10 cellular contexts compared by ENCODE assay signal in the genomic region with DNA sequence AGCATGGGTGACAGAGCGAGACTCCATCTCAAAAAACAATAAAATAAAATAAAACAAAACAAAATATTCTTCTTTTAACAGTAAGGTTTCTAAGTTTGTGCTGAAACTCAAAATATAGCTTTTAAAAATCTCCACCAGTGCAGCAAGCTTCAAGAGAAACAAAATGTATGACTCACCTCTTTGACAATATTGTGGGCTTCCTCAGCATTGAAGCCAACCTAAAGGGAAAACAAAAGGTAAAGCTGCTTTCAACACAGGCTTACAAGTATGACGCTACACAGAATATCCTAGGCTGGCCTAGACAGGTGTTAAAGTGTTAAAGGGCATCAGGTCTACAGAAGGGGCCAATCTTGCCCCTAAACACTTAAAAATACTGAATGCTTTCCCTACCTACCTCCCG. TPM values are rescaled to one million over a fixed set of nuclear protein-coding genes. Genes with fewer than 3 reads are reported as not detected.
DNase-seq lines count a peak whose midpoint lies in the region; ATAC-seq and TF ChIP-seq lines count a peak whose summit lies in the region.
"Had no signal": no experiment of that assay in that cellular context is flagged by ENCODE, and none has a peak within 500 bp of the region (broad histone marks: within the 10 kb centered on the region; RNA-seq: fewer than 3 reads in every experiment).

No MANE protein-coding gene starts in this region.

- H3K27me3 ChIP-seq in GM23248 (replicated peaks; ENCODE audit: insufficient read depth) (no peaks in the 10 kb centered on the region), endodermal cell (ENCODE audit: control insufficient read depth, insufficient read depth, low read length, poor library complexity, severe bottlenecking) (peaks cover 45% of the 10 kb centered on the region), trophoblast cell (ENCODE audit: insufficient read depth, low read length) (no peaks in the 10 kb centered on the region)

- no peak overlapping the region for H3K4ac ChIP-seq in trophoblast cell (ENCODE audit: low read depth, low read length)

- 0 out of 2 replicates have a peak overlapping the region, but pooled peaks have one; percentile 52 for H3K27ac ChIP-seq in GM23248
- no peak overlapping the region for H3K27ac ChIP-seq in endodermal cell (ENCODE audit: low read depth, low read length)
- H3K27ac ChIP-seq in trophoblast cell (ENCODE audit: low read depth, low read length): no peak overlapping the region

- H2AFZ ChIP-seq in GM23248 (no peak overlapping the region), trophoblast cell (ENCODE audit: insufficient read depth, low read length, poor library complexity) (no peak overlapping the region)

- no peak overlapping the region for H3K27ac Mint-ChIP-seq in endodermal cell

- 0 out of 2 replicates have a peak, but pooled peaks cover 3% of the 10 kb centered on the region for H3K4me1 ChIP-seq in GM23248 (ENCODE audit: insufficient read depth)
- no peaks in the 10 kb centered on the region for H3K4me1 ChIP-seq in endodermal cell (ENCODE audit: control insufficient read depth, insufficient read depth, low read length)
- peaks cover 0 to 2% of the 10 kb centered on the region in 2 experiments for H3K4me1 ChIP-seq in trophoblast cell (ENCODE audit: control insufficient read depth in 1 of 2, insufficient read depth in 2 of 2, low read length in 2 of 2)

- no peak overlapping the region for H4K8ac ChIP-seq in trophoblast cell (ENCODE audit: low read depth, low read length)

- H3K9me3 ChIP-seq in GM23248 (ENCODE audit: low read depth): no peaks in the 10 kb centered on the region
- no peaks in the 10 kb centered on the region for H3K9me3 ChIP-seq in endodermal cell (ENCODE audit: control insufficient read depth, low read length)
- H3K9me3 ChIP-seq in trophoblast cell (ENCODE audit: insufficient read depth, low read depth, low read length): no peaks in the 10 kb centered on the region

- H3K36me3 ChIP-seq in GM23248 (ENCODE audit: low read depth) (no peaks in the 10 kb centered on the region), endodermal cell (ENCODE audit: control insufficient read depth, insufficient read depth, low read length) (no peaks in the 10 kb centered on the region), trophoblast cell (ENCODE audit: control insufficient read depth in 1 of 2, insufficient read depth in 2 of 2, low read length in 2 of 2) (no peaks in the 10 kb centered on the region)
- H3K36me3 ChIP-seq: WERI-Rb-1 had no signal

- peak overlapping the region; percentile 58 for H3K4me3 Mint-ChIP-seq in endodermal cell

- no peak for TF ChIP-seq CTCF in endodermal cell (conservative IDR thresholded peaks at IDR 0.05)

- peak overlapping the region; percentile 84 for H3K4me3 ChIP-seq in GM23248
- no peak overlapping the region for H3K4me3 ChIP-seq in endodermal cell (ENCODE audit: low read length)
- H3K4me3 ChIP-seq in trophoblast cell (ENCODE audit: low read depth, low read length): no peak overlapping the region

- H3K4me1 Mint-ChIP-seq in endodermal cell: peaks cover 1% of the 10 kb centered on the region

- H3K36me3 Mint-ChIP-seq in endodermal cell (ENCODE audit: low read depth): peaks cover 2% of the 10 kb centered on the region

- H4K12ac ChIP-seq in trophoblast cell (ENCODE audit: low read depth, low read length): no peak overlapping the region

- H3K79me2 ChIP-seq in GM23248 (ENCODE audit: insufficient read depth) (no peaks in the 10 kb centered on the region), trophoblast cell (ENCODE audit: control insufficient read depth, insufficient read depth, low read length, poor library complexity) (no peaks in the 10 kb centered on the region)

- H2BK5ac ChIP-seq in trophoblast cell (ENCODE audit: low read depth, low read length, poor library complexity): no peak overlapping the region

- peaks cover 24% of the 10 kb centered on the region for H3K27me3 Mint-ChIP-seq in endodermal cell (ENCODE audit: insufficient read depth)

- no peak overlapping the region for H2AK5ac ChIP-seq in trophoblast cell (ENCODE audit: low read length)

- H3K9me2 ChIP-seq in GM23248 (ENCODE audit: insufficient read depth): no peaks in the 10 kb centered on the region

- H3K18ac ChIP-seq in trophoblast cell (ENCODE audit: low read length): no peak overlapping the region

- in situ Hi-C loops in GM23248 (cut with MboI): no loop called here

- H4K91ac ChIP-seq in trophoblast cell (ENCODE audit: low read depth, low read length): no peak overlapping the region

- H3K14ac ChIP-seq in trophoblast cell (ENCODE audit: low read length): no peak overlapping the region

- H2BK120ac ChIP-seq in trophoblast cell (ENCODE audit: insufficient read depth, low read length, poor library complexity): no peak overlapping the region

- no peak for ATAC-seq in HG02571 (IDR thresholded peaks at IDR 0.05; ENCODE audit: unreplicated experiment)
- no peak for ATAC-seq in GM21390 (IDR thresholded peaks at IDR 0.05; ENCODE audit: unreplicated experiment)

- peaks cover 34% of the 10 kb centered on the region for H3K9me3 Mint-ChIP-seq in endodermal cell

- H3K9ac ChIP-seq in GM23248 (peak overlapping the region; percentile 91; the same call in 1 of the 2 replicates), endodermal cell (ENCODE audit: extremely low read depth, low read length, poor library complexity, severe bottlenecking) (no peak overlapping the region), trophoblast cell (ENCODE audit: low read length) (no peak overlapping the region)

- H3K4me2 ChIP-seq in GM23248 (ENCODE audit: unreplicated experiment) (peak overlapping the region; percentile 73), trophoblast cell (ENCODE audit: low read length) (peak overlapping the region; percentile 36)

- H2BK12ac ChIP-seq in trophoblast cell (ENCODE audit: low read length): no peak overlapping the region

- no peaks in the 10 kb centered on the region for H4K20me1 ChIP-seq in GM23248 (ENCODE audit: insufficient read depth)

- no peaks in the 10 kb centered on the region for H3F3A ChIP-seq in GM23248 (ENCODE audit: insufficient read depth)

- peaks cover 9% of the 10 kb centered on the region for H3K79me1 ChIP-seq in trophoblast cell (ENCODE audit: low read length)

- WGBS in GM23248 (ENCODE audit: low coverage in 1 of 2, low lambda C conversion rate in 2 of 2, missing lambda C conversion rate in 2 of 2), 2 experiments: 100% methylated on average over 3 of the region's 3 CpGs
- 94% methylated on average over 3 of the region's 3 CpGs; no CpG with 5 or more reads in 1 of the 2 experiments for WGBS in endodermal cell (ENCODE audit: insufficient coverage in 1 of 2, insufficient read length in 1 of 2), 2 experiments
- no CpG with 5 or more reads among the region's 3 CpGs for WGBS in trophoblast cell (ENCODE audit: extremely low coverage, insufficient coverage, insufficient read length)

- H3K23ac ChIP-seq in trophoblast cell (ENCODE audit: low read length): no peak overlapping the region

- DNase-seq in GM23248 (peak; percentile 12), SW480 (ENCODE audit: low spot score) (peak; percentile 42), endodermal cell (no peak), trophoblast cell (no peak), cerebellar nuclear complex (lab: John Stamatoyannopoulos, UW) (no peak), occipital lobe (lab: John Stamatoyannopoulos, UW) (no peak)
- DNase-seq: NCI-H2081 treated with DMSO at 0.1 percent for 48 hours, WERI-Rb-1 had no signal

RNA-seq across cellular contexts. Expression of a gene that starts 1.2 kb away (rescaled TPM):
- total RNA-seq in GM23248 (2014; rRNA removed; shearing (Covaris generic)): 43.4 and 46.3 TPM in 2 replicates
- 64.3 and 65.4 TPM in 2 replicates for polyA plus RNA-seq in GM23248 (2016; fragmentation: Nextera tagmentation; extraction: Ambion mirVana)
- total RNA-seq in endodermal cell (10 to 100 TPM; 14.3 to 15.4 TPM), occipital lobe (27.6 TPM)
- 8.7 TPM for polyA plus RNA-seq in endodermal cell (2013, experiment 1 of 2)
- 9.3 TPM for polyA plus RNA-seq in endodermal cell (2013, experiment 2 of 2)
- 16.0 and 16.4 TPM in 2 replicates for polyA plus RNA-seq in trophoblast cell (2013)

Comparison
In these comparisons a context has a peak if more than half of its experiments do, and no peak if none do; other contexts are left out.
1. DNase-seq: peak in GM23248 (single experiment) and SW480 (single experiment); none in endodermal cell (single experiment), trophoblast cell (0 of 2), cerebellar nuclear complex (0 of 2) and occipital lobe (single experiment).